In genomic region chr3:112086018-112086854, GRCh38 we compare ENCODE assay signal across 1 cellular context.
TF ChIP-seq lines count a peak whose summit lies in the region.

C3orf52 (plus strand) TSS chr3:112086389; CDS start chr3:112086408, 19 bp downstream.

TF ChIP-seq in HepG2, 621 proteins besides CTCF, POLR2A, EP300 and RAD21 (continued from another document and continues in another):
- TF ChIP-seq RARA (CRISPR knock-in tag; IDR thresholded peaks at IDR 0.05): no peak
- TF ChIP-seq KDM2A (CRISPR knock-in tag; IDR thresholded peaks at IDR 0.05; ENCODE audit: borderline replicate concordance, low read depth): peak; percentile 79; the same call in 1 of the 2 replicates
- peak; percentile 69 for TF ChIP-seq ZNF605 (CRISPR knock-in tag; IDR thresholded peaks at IDR 0.05)
- no peak for TF ChIP-seq ZNF773 (CRISPR knock-in tag; IDR thresholded peaks at IDR 0.05; ENCODE audit: borderline replicate concordance)
- peak; percentile 56; the same call in 1 of the 2 replicates for TF ChIP-seq IRX3 (CRISPR knock-in tag; IDR thresholded peaks at IDR 0.05; ENCODE audit: borderline replicate concordance, low read depth)
- no peak for TF ChIP-seq ZNF704 (CRISPR knock-in tag; IDR thresholded peaks at IDR 0.05; ENCODE audit: borderline replicate concordance)
- TF ChIP-seq XRCC5 (optimal IDR thresholded peaks at IDR 0.05; ENCODE audit: low read length): peak; percentile 17
- no peak for TF ChIP-seq ZBTB14 (CRISPR knock-in tag; IDR thresholded peaks at IDR 0.05)
- no peak for TF ChIP-seq ESRRA (CRISPR knock-in tag; IDR thresholded peaks at IDR 0.05; ENCODE audit: low read depth)
- TF ChIP-seq NFIC (IDR thresholded peaks at IDR 0.05; ENCODE audit: low read length): no peak
- no peak for TF ChIP-seq ZFP36 (IDR thresholded peaks at IDR 0.05; ENCODE audit: borderline replicate concordance, low read depth, low read length, partially characterized antibody)
- no peak for TF ChIP-seq NCOR1 (IDR thresholded peaks at IDR 0.05; ENCODE audit: borderline replicate concordance, low read length)
- no peak for TF ChIP-seq FIP1L1 (IDR thresholded peaks at IDR 0.05; ENCODE audit: borderline replicate concordance, insufficient read depth, low read depth, low read length)
- no peak for TF ChIP-seq ZBTB37 (CRISPR knock-in tag; IDR thresholded peaks at IDR 0.05)
- no peak for TF ChIP-seq CREB3 (CRISPR knock-in tag; IDR thresholded peaks at IDR 0.05)
- TF ChIP-seq SUZ12 (IDR thresholded peaks at IDR 0.05; ENCODE audit: low read depth, low read length): no peak
- TF ChIP-seq FLYWCH1 (CRISPR knock-in tag; IDR thresholded peaks at IDR 0.05): no peak
- TF ChIP-seq ZNF101 (CRISPR knock-in tag; IDR thresholded peaks at IDR 0.05; ENCODE audit: borderline replicate concordance, low read depth): no peak
- TF ChIP-seq ZNF839 (CRISPR knock-in tag; IDR thresholded peaks at IDR 0.05; ENCODE audit: borderline replicate concordance): no peak
- TF ChIP-seq ZZZ3 (CRISPR knock-in tag; IDR thresholded peaks at IDR 0.05; ENCODE audit: borderline replicate concordance): no peak
- no peak for TF ChIP-seq EZH2 (conservative IDR thresholded peaks at IDR 0.05; ENCODE audit: low read depth, low read length)
- TF ChIP-seq SMC3 (IDR thresholded peaks at IDR 0.05; ENCODE audit: low read length): no peak
- TF ChIP-seq ZNF224 (CRISPR knock-in tag; IDR thresholded peaks at IDR 0.05): no peak
- no peak for TF ChIP-seq ZBTB25 (CRISPR knock-in tag; IDR thresholded peaks at IDR 0.05)
- 0 out of 2 replicates have a peak, but pooled peaks have one; percentile 45 for TF ChIP-seq SMYD3 (CRISPR knock-in tag; IDR thresholded peaks at IDR 0.05)
- peak; percentile 74 for TF ChIP-seq UBTF (CRISPR knock-in tag; IDR thresholded peaks at IDR 0.05)
- no peak for TF ChIP-seq MTA3 (CRISPR knock-in tag; IDR thresholded peaks at IDR 0.05)
- TF ChIP-seq ZNF510 (CRISPR knock-in tag; IDR thresholded peaks at IDR 0.05; ENCODE audit: low read depth): peak; percentile 58; the same call in 1 of the 2 replicates
- no peak for TF ChIP-seq ZNF598 (CRISPR knock-in tag; IDR thresholded peaks at IDR 0.05; ENCODE audit: borderline replicate concordance)
- no peak for TF ChIP-seq HNRNPH1 (optimal IDR thresholded peaks at IDR 0.05; ENCODE audit: low read depth, low read length)
- peak; percentile 92 for TF ChIP-seq ATF7-NPFF (CRISPR knock-in tag; IDR thresholded peaks at IDR 0.05; ENCODE audit: low read depth)
- TF ChIP-seq RFXAP (CRISPR knock-in tag; IDR thresholded peaks at IDR 0.05; ENCODE audit: borderline replicate concordance): no peak; the same call in 1 of the 2 replicates
- TF ChIP-seq ZSCAN5A (CRISPR knock-in tag; IDR thresholded peaks at IDR 0.05; ENCODE audit: borderline replicate concordance): peak; percentile 72; the same call in 1 of the 2 replicates
- TF ChIP-seq ZNF430 (CRISPR knock-in tag; IDR thresholded peaks at IDR 0.05): peak; percentile 77; the same call in 1 of the 2 replicates
- no peak for TF ChIP-seq HOXD1 (CRISPR knock-in tag; IDR thresholded peaks at IDR 0.05)
- no peak for TF ChIP-seq E2F1 (CRISPR knock-in tag; IDR thresholded peaks at IDR 0.05)
- 0 out of 2 replicates have a peak, but pooled peaks have one; percentile 29 for TF ChIP-seq RXRB (CRISPR knock-in tag; IDR thresholded peaks at IDR 0.05; ENCODE audit: borderline replicate concordance)
- no peak for TF ChIP-seq MIER2 (CRISPR knock-in tag; IDR thresholded peaks at IDR 0.05)
- TF ChIP-seq ZNF3 (CRISPR knock-in tag; IDR thresholded peaks at IDR 0.05): no peak
- no peak; the same call in 1 of the 2 replicates for TF ChIP-seq NFE2L1 (CRISPR knock-in tag; IDR thresholded peaks at IDR 0.05; ENCODE audit: borderline replicate concordance)
- TF ChIP-seq SNAI1 (CRISPR knock-in tag; IDR thresholded peaks at IDR 0.05; ENCODE audit: borderline replicate concordance): no peak; the same call in 1 of the 2 replicates
- 0 out of 2 replicates have a peak, but pooled peaks have one; percentile 19 for TF ChIP-seq SIX4 (CRISPR knock-in tag; IDR thresholded peaks at IDR 0.05)
- TF ChIP-seq ZNF343 (CRISPR knock-in tag; IDR thresholded peaks at IDR 0.05): 0 out of 2 replicates have a peak, but pooled peaks have one; percentile 34
- TF ChIP-seq TIGD3 (CRISPR knock-in tag; IDR thresholded peaks at IDR 0.05; ENCODE audit: borderline replicate concordance): no peak
- no peak for TF ChIP-seq NFATC3 (CRISPR knock-in tag; IDR thresholded peaks at IDR 0.05)
- no peak for TF ChIP-seq SOX6 (IDR thresholded peaks at IDR 0.05)
- peak; percentile 30; the same call in 1 of the 2 replicates for TF ChIP-seq SOX6 (CRISPR knock-in tag; IDR thresholded peaks at IDR 0.05)
- peak; percentile 43; the same call in 1 of the 2 replicates for TF ChIP-seq ZNF446 (CRISPR knock-in tag; IDR thresholded peaks at IDR 0.05)
- peak; percentile 79; the same call in 1 of the 2 replicates for TF ChIP-seq POGK (CRISPR knock-in tag; conservative IDR thresholded peaks at IDR 0.05)
- TF ChIP-seq TBL1XR1 (IDR thresholded peaks at IDR 0.05; ENCODE audit: borderline replicate concordance, low read length, partially characterized antibody): no peak
- TF ChIP-seq POGZ (CRISPR knock-in tag; IDR thresholded peaks at IDR 0.05): no peak; the same call in 1 of the 2 replicates
- 0 out of 2 replicates have a peak, but pooled peaks have one; percentile 51 for TF ChIP-seq REL (CRISPR knock-in tag; conservative IDR thresholded peaks at IDR 0.05)
- TF ChIP-seq TBX2 (CRISPR knock-in tag; IDR thresholded peaks at IDR 0.05; ENCODE audit: borderline replicate concordance): peak; percentile 83; the same call in 1 of the 2 replicates
- no peak for TF ChIP-seq ZBTB7B (CRISPR knock-in tag; IDR thresholded peaks at IDR 0.05)
